In genomic region chr4:20464381-20464780, GRCh38 we compare ENCODE assay signal across 1 cellular context.
TF ChIP-seq lines count a peak whose summit lies in the region.

No MANE protein-coding gene starts in this region.

TF ChIP-seq in IMR-90, 13 proteins besides CTCF, POLR2A, EP300 and RAD21:
- peak; percentile 40; the same call in 1 of the 2 replicates for TF ChIP-seq FOS (IDR thresholded peaks at IDR 0.05; ENCODE audit: low read depth, low read length)
- TF ChIP-seq MAFK (IDR thresholded peaks at IDR 0.05; ENCODE audit: low read depth, low read length), result peak; percentile 18; the same call in 1 of the 2 replicates
- TF ChIP-seq RFX5 (IDR thresholded peaks at IDR 0.05; ENCODE audit: low read depth, low read length), result no peak
